8 cellular contexts compared by ENCODE assay signal in genomic region chr9:33024966-33025571, GRCh38. TPM values are rescaled to one million over a fixed set of nuclear protein-coding genes. Genes with fewer than 3 reads are reported as not detected.
DNase-seq lines count a peak whose midpoint lies in the region; ATAC-seq and TF ChIP-seq lines count a peak whose summit lies in the region.

DNAJA1 (plus strand) TSS chr9:33025273; CDS start chr9:33026485, 1,212 bp downstream.

- H3K4me3 ChIP-seq in liver (ENCODE audit: low read depth in 1 of 3, low read length in 3 of 3): peak within 1 kb of the TSS; percentile 85 to 97 (median 96)

- H3K36me3 Mint-ChIP-seq in dendritic cell treated with granulocyte-macrophage colony-stimulating factor and Interleukin-4, amounts not matched to agents 40 ng/mL and 50 ng/mL, for 4 days (ENCODE audit: low read depth): peaks cover 55% of the 10 kb centered on the region

- peaks cover 62% of the 10 kb centered on the region for H3K4me1 Mint-ChIP-seq in dendritic cell treated with granulocyte-macrophage colony-stimulating factor and Interleukin-4, amounts not matched to agents 40 ng/mL and 50 ng/mL, for 4 days (ENCODE audit: low read depth)

- H3K27me3 Mint-ChIP-seq in dendritic cell treated with granulocyte-macrophage colony-stimulating factor and Interleukin-4, amounts not matched to agents 40 ng/mL and 50 ng/mL, for 4 days: no peaks in the 10 kb centered on the region

- peaks cover 6 to 55% (median 42%) of the 10 kb centered on the region in 4 donors for H3K4me1 ChIP-seq in liver (ENCODE audit: control insufficient read depth in 4 of 4, insufficient read depth in 4 of 4, low read length in 3 of 4)

- peaks cover 0 to 13% (median 10%) of the 10 kb centered on the region in 4 donors for H3K36me3 ChIP-seq in liver (ENCODE audit: control insufficient read depth in 4 of 4, insufficient read depth in 3 of 4, low read depth in 1 of 4, low read length in 3 of 4)

- under 1% methylated on average over 61 of the region's 61 CpGs for WGBS in liver

- ATAC-seq in GM19328 (IDR thresholded peaks at IDR 0.05; ENCODE audit: unreplicated experiment) (peak; percentile 89), HG03469 (IDR thresholded peaks at IDR 0.05; ENCODE audit: unreplicated experiment) (peak; percentile 84)

- no peaks in the 10 kb centered on the region for H3K9me3 ChIP-seq in liver (ENCODE audit: control insufficient read depth in 4 of 4, low read length in 3 of 4)

- peak within 1 kb of the TSS; percentile 92 for H3K27ac Mint-ChIP-seq in dendritic cell treated with granulocyte-macrophage colony-stimulating factor and Interleukin-4, amounts not matched to agents 40 ng/mL and 50 ng/mL, for 4 days

- TF ChIP-seq CTCF in C4-2B (conservative IDR thresholded peaks at IDR 0.05) (no peak), liver (IDR thresholded peaks at IDR 0.05; ENCODE audit: low read depth, low read length, missing input control) (no peak)

- H3K9ac ChIP-seq in liver (ENCODE audit: low read depth in 1 of 2, low read length in 2 of 2): peak within 1 kb of the TSS; percentile 95 to 100

- DNase-seq in NCI-H69 (lab: John Stamatoyannopoulos, UW): peak; percentile 99
- peak; percentile 93 to 97 for DNase-seq in activated CD4-positive, alpha-beta T cell treated with anti-CD3 and anti-CD28 coated beads, Interleukin-2, amount 50 U/mL, for 24 hours (ENCODE audit: low read depth in 1 of 2, low spot score in 1 of 2)
- peak; percentile 96 for DNase-seq in stimulated activated CD4-positive, alpha-beta T cell treated with anti-CD3 and anti-CD28 coated beads, Interleukin-4, amount 100 ng/mL, for 1 hour

- no peaks in the 10 kb centered on the region for H3K27me3 ChIP-seq in liver (ENCODE audit: control insufficient read depth in 4 of 4, insufficient read depth in 4 of 4, low read length in 3 of 4)

- no peaks in the 10 kb centered on the region for H3K9me3 Mint-ChIP-seq in dendritic cell treated with granulocyte-macrophage colony-stimulating factor and Interleukin-4, amounts not matched to agents 40 ng/mL and 50 ng/mL, for 4 days

- peak within 1 kb of the TSS; percentile 90 for H3K4me3 Mint-ChIP-seq in dendritic cell treated with granulocyte-macrophage colony-stimulating factor and Interleukin-4, amounts not matched to agents 40 ng/mL and 50 ng/mL, for 4 days

- intact Hi-C loops in dendritic cell treated with granulocyte-macrophage colony-stimulating factor and Interleukin-4, amounts not matched to agents 40 ng/mL and 50 ng/mL, for 4 days (cut with micrococcal nuclease): loop anchor here (10.0 kb wide), 1 partner anchor 50 kb away; the partner anchor contains the start of gene SMU1

- H3K27ac ChIP-seq in C4-2B: peak within 1 kb of the TSS; percentile 99
- peak within 1 kb of the TSS; percentile 100 for H3K27ac ChIP-seq in liver (ENCODE audit: low read depth in 1 of 2, low read length in 2 of 2)

- TF ChIP-seq RAD21 in liver (IDR thresholded peaks at IDR 0.05): peak in 1 of 2 donors; percentile 17

TF ChIP-seq in liver, 16 proteins besides CTCF, POLR2A, EP300 and RAD21:
- TF ChIP-seq RXRA (IDR thresholded peaks at IDR 0.05): no peak
- TF ChIP-seq REST (IDR thresholded peaks at IDR 0.05): peak; percentile 96
- no peak for TF ChIP-seq ATF3 (IDR thresholded peaks at IDR 0.05)
- peak; percentile 51 to 88 for TF ChIP-seq GABPA (IDR thresholded peaks at IDR 0.05 in 1 of 2, conservative IDR thresholded peaks at IDR 0.05 in 1 of 2)
- peak; percentile 96 for TF ChIP-seq TAF1 (conservative IDR thresholded peaks at IDR 0.05)
- no peak for TF ChIP-seq HNF4G (IDR thresholded peaks at IDR 0.05)
- peak; percentile 58 for TF ChIP-seq YY1 (IDR thresholded peaks at IDR 0.05)
- no peak for TF ChIP-seq HNF4A (conservative IDR thresholded peaks at IDR 0.05)
- TF ChIP-seq FOXA1 (IDR thresholded peaks at IDR 0.05): no peak
- TF ChIP-seq ZBTB33 (IDR thresholded peaks at IDR 0.05): no peak
- peak; percentile 19 for TF ChIP-seq NR2F2 (IDR thresholded peaks at IDR 0.05)
- TF ChIP-seq SP1 (IDR thresholded peaks at IDR 0.05): peak; percentile 44
- TF ChIP-seq MAX (IDR thresholded peaks at IDR 0.05): peak; percentile 22
- TF ChIP-seq EGR1 (IDR thresholded peaks at IDR 0.05; ENCODE audit: low read depth in 2 of 2): peak; percentile 87 to 97
- TF ChIP-seq FOXA2 (IDR thresholded peaks at IDR 0.05): no peak
- no peak for TF ChIP-seq JUND (IDR thresholded peaks at IDR 0.05)
TF ChIP-seq in liver: peak in this region for 8.

RNA-seq across cellular contexts. Expression of gene DNAJA1, which starts in this region (rescaled TPM):
- 10 to 100 TPM; 60.9 to 96.6 TPM for total RNA-seq in liver
- 10 to 100 TPM; 72.3 to 74.6 TPM for polyA plus RNA-seq in liver

Comparison
In these comparisons a context has a peak if more than half of its experiments do, and no peak if none do; other contexts are left out.
1. Peak in every context shown above with its lines: DNase-seq, ATAC-seq, H3K4me3 ChIP-seq and H3K27ac ChIP-seq.